Comparison of ENCODE assay signal across 13 cellular contexts in genomic region chr22:39498368-39498767, GRCh38. TPM values are rescaled to one million over a fixed set of nuclear protein-coding genes. Genes with fewer than 3 reads are reported as not detected.
DNase-seq lines count a peak whose midpoint lies in the region; ATAC-seq and TF ChIP-seq lines count a peak whose summit lies in the region.
"Had no signal": no experiment of that assay in that cellular context is flagged by ENCODE, and none has a peak within 500 bp of the region (broad histone marks: within the 10 kb centered on the region; RNA-seq: fewer than 3 reads in every experiment).

No MANE protein-coding gene starts in this region.

- no peak for TF ChIP-seq POLR2A in suprapubic skin (IDR thresholded peaks at IDR 0.05)

- H3K4me1 ChIP-seq in suprapubic skin = peaks cover 70% of the 10 kb centered on the region

- H3K27me3 ChIP-seq in suprapubic skin = no peaks in the 10 kb centered on the region
- H3K27me3 ChIP-seq: adrenal gland had no signal

- no peaks in the 10 kb centered on the region for H3K36me3 ChIP-seq in suprapubic skin
- H3K36me3 ChIP-seq: adrenal gland had no signal

- TF ChIP-seq EP300 in suprapubic skin (IDR thresholded peaks at IDR 0.05) = no peak

- WGBS in suprapubic skin = 10% methylated on average over 2 of the region's 2 CpGs

- no peak for ATAC-seq in left ventricle myocardium superior
- ATAC-seq in stimulated activated naive CD8-positive, alpha-beta T cell treated with anti-CD3 and anti-CD28 coated beads, Interleukin-15, Interleukin-2, amounts not matched to agents 100 U/mL and 50 U/mL, for 24 hours = no peak
- ATAC-seq: activated T-cell treated with anti-CD3 and anti-CD28 coated beads, Interleukin-2, amount 50 U/mL, for 72 hours had no signal

- TF ChIP-seq CTCF in suprapubic skin (IDR thresholded peaks at IDR 0.05) (no peak), foreskin fibroblast (IDR thresholded peaks at IDR 0.05; ENCODE audit: low read depth, low read length) (no peak)

- H3K4me3 ChIP-seq in suprapubic skin (no peak overlapping the region), foreskin fibroblast (ENCODE audit: low read depth in 1 of 2, low read length in 2 of 2) (no peak overlapping the region)
- H3K4me3 ChIP-seq: adrenal gland had no signal

- intact Hi-C loops in left ventricle myocardium superior (cut with micrococcal nuclease) = no loop called here

- no peaks in the 10 kb centered on the region for H3K9me3 ChIP-seq in suprapubic skin
- H3K9me3 ChIP-seq: adrenal gland had no signal

- DNase-seq in NCI-H748 (lab: John Stamatoyannopoulos, UW; ENCODE audit: unreplicated experiment) (peak; percentile 60), NCI-H748 treated with DMSO at 0.1 percent for 48 hours (lab: John Stamatoyannopoulos, UW) (no peak), NCI-H345 treated with DMSO at 0.1 percent for 48 hours (lab: John Stamatoyannopoulos, UW; ENCODE audit: unreplicated experiment) (peak; percentile 15), left ventricle myocardium superior (peak; percentile 56), suprapubic skin (ENCODE audit: low spot score in 2 of 2) (peak in 1 of 2 donors; percentile 67), 8988T (no peak), foreskin fibroblast (no peak)
- DNase-seq in stimulated activated naive CD8-positive, alpha-beta T cell treated with anti-CD3 and anti-CD28 coated beads, Interleukin-15, Interleukin-2, amounts not matched to agents 100 U/mL and 50 U/mL, for 24 hours = no peak
- DNase-seq: activated CD4-positive, alpha-beta T cell treated with anti-CD3 and anti-CD28 coated beads, Interleukin-2, amount 50 U/mL, for 1 hour; activated T-cell treated with anti-CD3 and anti-CD28 coated beads, Interleukin-2, amount 50 U/mL, for 72 hours; NCI-H510A had no signal

- H3K27ac ChIP-seq in suprapubic skin = peak overlapping the region; percentile 66
- H3K27ac ChIP-seq: KMS-11 had no signal

RNA-seq across cellular contexts. Expression of gene MIEF1, which starts 3.7 kb away (rescaled TPM):
- 16.1 TPM for total RNA-seq in left ventricle myocardium superior
- 10 to 100 TPM; 19.2 to 23.6 (median 23.4) TPM for total RNA-seq in suprapubic skin

RNA-seq across cellular contexts. Expression of gene ATF4, which starts 22.0 kb away (rescaled TPM):
- total RNA-seq in left ventricle myocardium superior (214 TPM), suprapubic skin (100 to 1,000 TPM; 234 to 335 (median 284) TPM)

RNA-seq across cellular contexts. Expression of gene RPS19BP1, which starts 34.2 kb away (rescaled TPM):
- total RNA-seq in left ventricle myocardium superior (58.1 TPM), suprapubic skin (10 to 100 TPM; 61.2 to 89.5 (median 80.6) TPM)

RNA-seq across cellular contexts. Expression of gene MGAT3, which starts 41.6 kb away (rescaled TPM):
- total RNA-seq in left ventricle myocardium superior = 6.3 TPM
- 1 to 10 TPM; 2.2 to 3.7 (median 3.0) TPM for total RNA-seq in suprapubic skin

Comparison
In these comparisons a context has a peak if more than half of its experiments do, and no peak if none do; other contexts are left out.
1. DNase-seq: peak in NCI-H748 (single experiment), NCI-H345 treated with DMSO at 0.1 percent for 48 hours (single experiment) and left ventricle myocardium superior (single experiment); none in NCI-H748 treated with DMSO at 0.1 percent for 48 hours (single experiment), stimulated activated naive CD8-positive, alpha-beta T cell treated with anti-CD3 and anti-CD28 coated beads, Interleukin-15, Interleukin-2, amounts not matched to agents 100 U/mL and 50 U/mL, for 24 hours (single experiment), 8988T (single experiment) and foreskin fibroblast (0 of 2).